In genomic region chr6:128572286-128572685, GRCh38 we compare ENCODE assay signal across 1 cellular context.
TF ChIP-seq lines count a peak whose summit lies in the region.

No MANE protein-coding gene starts in this region.

TF ChIP-seq in HCT116, 20 proteins besides CTCF, POLR2A, EP300 and RAD21 (continued from another document):
- TF ChIP-seq ELF1 (IDR thresholded peaks at IDR 0.05; ENCODE audit: borderline replicate concordance, low read depth) (no peak), ZNF274 (IDR thresholded peaks at IDR 0.05; ENCODE audit: low read depth, low read length) (no peak), EZH2 (IDR thresholded peaks at IDR 0.05) (no peak), ZBTB33 (IDR thresholded peaks at IDR 0.05; ENCODE audit: extremely low read depth, insufficient replicate concordance, low read length) (no peak), SRF (IDR thresholded peaks at IDR 0.05; ENCODE audit: low read depth) (no peak), FOSL1 (IDR thresholded peaks at IDR 0.05; ENCODE audit: low read depth) (no peak), POLR2AphosphoS5 (IDR thresholded peaks at IDR 0.05; ENCODE audit: low read depth, low read length) (no peak), REST (IDR thresholded peaks at IDR 0.05; ENCODE audit: low read depth) (no peak)
TF ChIP-seq in HCT116: peak in this region for 0.
